Comparison of ENCODE assay signal across 13 cellular contexts in genomic region chr5:131381011-131381410, GRCh38.
DNase-seq lines count a peak whose midpoint lies in the region; ATAC-seq, FAIRE-seq and TF ChIP-seq lines count a peak whose summit lies in the region.
"Had no signal": no experiment of that assay in that cellular context is flagged by ENCODE, and none has a peak within 500 bp of the region (broad histone marks: within the 10 kb centered on the region; RNA-seq: fewer than 3 reads in every experiment).

No MANE protein-coding gene starts in this region.

- H3K4me3 Mint-ChIP-seq in CD8-positive, alpha-beta memory T cell, result peak overlapping the region; percentile 51 to 76 (median 65)

- H3K36me3 ChIP-seq in CD8-positive, alpha-beta memory T cell (ENCODE audit: insufficient read depth, low read length), result peaks cover 7% of the 10 kb centered on the region
- no peaks in the 10 kb centered on the region for H3K36me3 ChIP-seq in Panc1 (ENCODE audit: control insufficient read depth, insufficient read depth, low read length)
- peaks cover 7% of the 10 kb centered on the region for H3K36me3 ChIP-seq in effector memory CD4-positive, alpha-beta T cell (ENCODE audit: control insufficient read depth, insufficient read depth, low read length)
- no peaks in the 10 kb centered on the region for H3K36me3 ChIP-seq in parathyroid adenoma (ENCODE audit: control insufficient read depth, insufficient read depth, low read length)

- no peak overlapping the region for H3K4me2 ChIP-seq in parathyroid adenoma (ENCODE audit: low read length)

- H3K27ac ChIP-seq in CD8-positive, alpha-beta memory T cell (ENCODE audit: low read depth, low read length), result no peak overlapping the region
- H3K27ac ChIP-seq in Panc1 (ENCODE audit: low read length) (peak overlapping the region; percentile 76), parathyroid adenoma (peak overlapping the region; percentile 5)
- peak overlapping the region; percentile 98 for H3K27ac ChIP-seq in effector memory CD4-positive, alpha-beta T cell (ENCODE audit: insufficient read depth, low read length, poor library complexity, severe bottlenecking)

- peak overlapping the region; percentile 94 to 99 (median 97) for H3K27ac Mint-ChIP-seq in CD8-positive, alpha-beta memory T cell

- H3K9ac ChIP-seq in parathyroid adenoma, result no peak overlapping the region

- H3K4me1 ChIP-seq in CD8-positive, alpha-beta memory T cell (ENCODE audit: insufficient read depth, low read length), result peaks cover 78% of the 10 kb centered on the region
- H3K4me1 ChIP-seq in Panc1 (ENCODE audit: control insufficient read depth, insufficient read depth, low read length) (peaks cover 57% of the 10 kb centered on the region), parathyroid adenoma (peaks cover 33% of the 10 kb centered on the region)
- H3K4me1 ChIP-seq in effector memory CD4-positive, alpha-beta T cell (ENCODE audit: control insufficient read depth, insufficient read depth, low read length, poor library complexity, severe bottlenecking), result peaks cover 69% of the 10 kb centered on the region

- H3K27me3 Mint-ChIP-seq in CD8-positive, alpha-beta memory T cell, result peaks cover 0 to 1% of the 10 kb centered on the region in 2 donors

- H2AFZ ChIP-seq in parathyroid adenoma, result no peak overlapping the region

- no TSS peak for BruUV-seq in Panc1 (replicated peaks; lab: Mats Ljungman, UMichigan)

- H3K79me2 ChIP-seq in parathyroid adenoma, result no peaks in the 10 kb centered on the region

- TF ChIP-seq CTCF in Panc1 (IDR thresholded peaks at IDR 0.05), result no peak
- no peak for TF ChIP-seq CTCF in parathyroid adenoma (IDR thresholded peaks at IDR 0.05)

- in situ Hi-C loops in Panc1 (cut with HindIII; ENCODE audit: low pct_unique_long_range_greater_than_20kb, low sequenced_read_pairs), result no loop called here

- no peak for DNase-seq in CD8-positive, alpha-beta memory T cell
- DNase-seq in Panc1 (ENCODE audit: low read depth, low spot score) (no peak), GM19239 (ENCODE audit: insufficient read length, low spot score) (no peak), GM19240 (ENCODE audit: insufficient read length, low spot score) (no peak), foreskin melanocyte (no peak)
- DNase-seq in effector memory CD4-positive, alpha-beta T cell, result no peak
- DNase-seq: activated CD8-positive, alpha-beta memory T cell treated with anti-CD3 and anti-CD28 coated beads, Interleukin-2, amount 50 U/mL, for 4 hours; HCEC 1CT; kidney; NCI-H1105 treated with DMSO at 0.1 percent for 48 hours had no signal

- H3K27me3 ChIP-seq in CD8-positive, alpha-beta memory T cell (ENCODE audit: insufficient read depth, low read length, poor library complexity, severe bottlenecking), result no peaks in the 10 kb centered on the region
- H3K27me3 ChIP-seq in Panc1 (ENCODE audit: control insufficient read depth, insufficient read depth, low read length) (no peaks in the 10 kb centered on the region), parathyroid adenoma (ENCODE audit: control insufficient read depth, insufficient read depth, low read length) (no peaks in the 10 kb centered on the region)
- no peaks in the 10 kb centered on the region for H3K27me3 ChIP-seq in effector memory CD4-positive, alpha-beta T cell (replicated peaks; ENCODE audit: control insufficient read depth, insufficient read depth, low read length, poor library complexity, severe bottlenecking)

- H3K4me3 ChIP-seq in CD8-positive, alpha-beta memory T cell (ENCODE audit: low read length), result peak overlapping the region; percentile 37
- H3K4me3 ChIP-seq in Panc1 (ENCODE audit: low read depth in 2 of 2, low read length in 2 of 2) (no peak overlapping the region), parathyroid adenoma (ENCODE audit: low read depth, low read length) (no peak overlapping the region)
- no peak overlapping the region for H3K4me3 ChIP-seq in effector memory CD4-positive, alpha-beta T cell (ENCODE audit: insufficient read depth, low read depth, low read length, poor library complexity, severe bottlenecking)

- FAIRE-seq in GM19239 (lab: Jason Lieb, UNC), result no peak
- FAIRE-seq: kidney, RCC 7860 had no signal

- CTCF ChIA-PET in CD8-positive, alpha-beta memory T cell (lab: Charles Lee), result interaction anchor here (1.2 to 3.1 kb wide), 14 partner anchors 10 to 265 kb away, joined by 3 to 59 read pairs (median 7); partner anchors contain the start of gene CDC42SE2
- CTCF ChIA-PET in Panc1 (lab: Charles Lee), result interaction anchor here (0.6 kb wide), 1 partner anchor 266 kb away, joined by 4 read pairs; no protein-coding TSS in a partner anchor

- peaks cover 8 to 61% (median 9%) of the 10 kb centered on the region in 3 donors for H3K36me3 Mint-ChIP-seq in CD8-positive, alpha-beta memory T cell

- POLR2A ChIA-PET in CD8-positive, alpha-beta memory T cell (lab: Charles Lee), result interaction anchor here (0.5 to 2.9 kb wide), 6 partner anchors 8 to 223 kb away, joined by 3 to 32 read pairs (median 4); partner anchors contain the start of genes CDC42SE2 and HINT1
- POLR2A ChIA-PET in Panc1 (lab: Charles Lee), result interaction anchor here (0.7 kb wide), 1 partner anchor 273 kb away, joined by 8 read pairs; no protein-coding TSS in a partner anchor

- no peaks in the 10 kb centered on the region for H3K9me3 Mint-ChIP-seq in CD8-positive, alpha-beta memory T cell

- intact Hi-C loops in Panc1 (cut with micrococcal nuclease; ENCODE audit: unreplicated experiment), result loop anchor here (5.0 kb wide), 2 partner anchors 109 to 219 kb away; no protein-coding TSS in a partner anchor

- ATAC-seq in Panc1, result no peak
- no peak for ATAC-seq in GM21381 (IDR thresholded peaks at IDR 0.05; ENCODE audit: unreplicated experiment)

- H3K4me1 Mint-ChIP-seq in CD8-positive, alpha-beta memory T cell, result peaks cover 86 to 99% (median 99%) of the 10 kb centered on the region in 3 donors

- no peaks in the 10 kb centered on the region for H3K9me3 ChIP-seq in CD8-positive, alpha-beta memory T cell (ENCODE audit: low read length)
- H3K9me3 ChIP-seq in Panc1 (ENCODE audit: control insufficient read depth, insufficient read depth, low read depth, low read length), result no peaks in the 10 kb centered on the region
- H3K9me3 ChIP-seq in effector memory CD4-positive, alpha-beta T cell (ENCODE audit: control insufficient read depth, low read length), result no peaks in the 10 kb centered on the region
- no peaks in the 10 kb centered on the region for H3K9me3 ChIP-seq in parathyroid adenoma (ENCODE audit: control insufficient read depth, low read length)
